ENCODE assay signal across 32 cellular contexts in the genomic region with DNA sequence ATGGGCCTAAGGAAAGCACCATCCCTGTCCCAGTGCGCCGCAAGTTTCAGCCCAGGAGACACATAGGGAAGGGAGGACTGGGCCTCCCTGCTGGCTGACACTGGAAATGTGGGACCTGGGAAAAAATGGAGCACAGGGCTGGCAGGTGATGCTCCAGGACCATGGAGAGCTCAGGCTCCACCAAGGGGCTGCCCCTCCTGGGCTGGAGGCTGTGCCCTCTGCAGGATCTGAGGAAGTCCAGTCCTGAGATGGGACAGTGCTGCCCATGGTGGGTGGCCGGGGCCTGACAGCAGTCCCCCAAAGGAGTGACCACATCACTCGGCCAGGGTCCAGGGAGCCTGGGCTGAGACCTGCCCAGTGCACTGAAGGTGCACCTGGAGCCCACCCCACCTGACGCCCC.
DNase-seq lines count a peak whose midpoint lies in the region; ATAC-seq and TF ChIP-seq lines count a peak whose summit lies in the region.
"Had no signal": no experiment of that assay in that cellular context is flagged by ENCODE, and none has a peak within 500 bp of the region (broad histone marks: within the 10 kb centered on the region; RNA-seq: fewer than 3 reads in every experiment).

No MANE protein-coding gene starts in this region.

- TF ChIP-seq CTCF in PC-9 (conservative IDR thresholded peaks at IDR 0.05): no peak

- H3K9me3 Mint-ChIP-seq in activated naive CD4-positive, alpha-beta T cell treated with anti-CD3 and anti-CD28 coated beads for 36 hours: no peaks in the 10 kb centered on the region
- H3K9me3 Mint-ChIP-seq: stimulated activated effector memory CD8-positive, alpha-beta T cell treated with anti-CD3 and anti-CD28 coated beads, Interleukin-12 subunit alpha, Interleukin-12 subunit beta, amount 100 ng/mL, for 72 hours; T-helper 1 cell treated with Interleukin-12 subunit alpha and Interleukin-12 subunit beta and Interleukin-4 antibody, amounts not matched to agents 30 μg/mL and 1 μg/mL, for 36 hours; type B pancreatic cell had no signal

- no peaks in the 10 kb centered on the region for H3K27me3 Mint-ChIP-seq in activated naive CD4-positive, alpha-beta T cell treated with anti-CD3 and anti-CD28 coated beads for 36 hours (ENCODE audit: low read depth)
- H3K27me3 Mint-ChIP-seq: brain, type B pancreatic cell had no signal

- H3K27ac Mint-ChIP-seq in activated naive CD4-positive, alpha-beta T cell treated with anti-CD3 and anti-CD28 coated beads for 36 hours: no peak overlapping the region
- H3K27ac Mint-ChIP-seq: brain; neural progenitor cell; stimulated activated effector memory CD8-positive, alpha-beta T cell treated with anti-CD3 and anti-CD28 coated beads, Interleukin-12 subunit alpha, Interleukin-12 subunit beta, amount 100 ng/mL, for 72 hours; T-helper 1 cell treated with Interleukin-12 subunit alpha and Interleukin-12 subunit beta and Interleukin-4 antibody, amounts not matched to agents 30 μg/mL and 1 μg/mL, for 36 hours; type B pancreatic cell had no signal

- no peak overlapping the region for H3K27ac ChIP-seq in PC-9
- H3K27ac ChIP-seq: adrenal gland, gastrocnemius medialis, neural progenitor cell, parathyroid adenoma, right atrium auricular region had no signal

- ATAC-seq in HG02852 (IDR thresholded peaks at IDR 0.05; ENCODE audit: unreplicated experiment): no peak
- ATAC-seq: gastrocnemius medialis; left lobe of liver; stimulated activated effector memory CD8-positive, alpha-beta T cell treated with anti-CD3 and anti-CD28 coated beads, Interleukin-12 subunit alpha, Interleukin-12 subunit beta, amount 100 ng/mL, for 72 hours had no signal

- no peak overlapping the region for H3K4me3 ChIP-seq in PC-9
- H3K4me3 ChIP-seq: adrenal gland, gastrocnemius medialis, neural progenitor cell, right atrium auricular region had no signal

- POLR2A ChIA-PET in PC-9 (lab: Charles Lee; ENCODE audit: unreplicated experiment): no interaction called here

- no peak overlapping the region for H3K4me3 Mint-ChIP-seq in activated naive CD4-positive, alpha-beta T cell treated with anti-CD3 and anti-CD28 coated beads for 36 hours
- H3K4me3 Mint-ChIP-seq: brain; neural progenitor cell; stimulated activated effector memory CD8-positive, alpha-beta T cell treated with anti-CD3 and anti-CD28 coated beads, Interleukin-12 subunit alpha, Interleukin-12 subunit beta, amount 100 ng/mL, for 72 hours; T-helper 1 cell treated with Interleukin-12 subunit alpha and Interleukin-12 subunit beta and Interleukin-4 antibody, amounts not matched to agents 30 μg/mL and 1 μg/mL, for 36 hours; type B pancreatic cell had no signal

- DNase-seq in activated naive CD4-positive, alpha-beta T cell treated with anti-CD3 and anti-CD28 coated beads for 36 hours: peak; percentile 31
- DNase-seq in activated naive CD4-positive, alpha-beta T cell (lab: John Stamatoyannopoulos, UW): no peak
- DNase-seq in HK-2 (ENCODE audit: unreplicated experiment) (peak; percentile 20), PC-9 (peak; percentile 7 to 49), left kidney (ENCODE audit: low read depth, low spot score) (peak; percentile 38), NCI-H524 treated with DMSO at 0.1 percent for 48 hours (lab: John Stamatoyannopoulos, UW) (no peak), GDM1 (lab: John Stamatoyannopoulos, UW) (no peak)
- DNase-seq: activated CD4-positive, CD25-positive, alpha-beta regulatory T cell treated with anti-CD3 and anti-CD28 coated beads, Interleukin-2, amount 50 U/mL, for 72 hours; activated naive CD4-positive, alpha-beta T cell treated with Interleukin-2 at 50 U/mL for 16 hours; activated T-cell treated with anti-CD3 and anti-CD28 coated beads, Interleukin-2, amount 50 U/mL, for 48 hours; adrenal gland; BE2C; cerebellar nuclear complex; DMS79; gastrocnemius medialis; KG1; mesendoderm; MV-4-11; NCI-H1694; NCI-H2171; NCI-H524; RPMI8226; stimulated activated CD4-positive, alpha-beta T cell treated with anti-CD3 and anti-CD28 coated beads, Interleukin-4, amount 100 ng/mL, for 24 hours had no signal

- no peaks in the 10 kb centered on the region for H3K9me3 ChIP-seq in PC-9 (ENCODE audit: insufficient read depth, low read depth)
- H3K9me3 ChIP-seq: adrenal gland, BE2C, gastrocnemius medialis, right atrium auricular region had no signal

- H3K27me3 ChIP-seq in PC-9 (ENCODE audit: insufficient read depth, low read depth): peaks cover 24% of the 10 kb centered on the region
- H3K27me3 ChIP-seq: adrenal gland, BE2C, gastrocnemius medialis, neural progenitor cell, right atrium auricular region had no signal

- H3K4me2 ChIP-seq in PC-9: no peak overlapping the region
- H3K4me2 ChIP-seq: neural progenitor cell had no signal

- BruUV-seq in PC-9 (replicated peaks; lab: Mats Ljungman, UMichigan): no TSS peak

- no peaks in the 10 kb centered on the region for H4K20me1 ChIP-seq in PC-9 (ENCODE audit: insufficient read depth)

- no peaks in the 10 kb centered on the region for H3K79me2 ChIP-seq in PC-9 (ENCODE audit: low read depth)
- H3K79me2 ChIP-seq: parathyroid adenoma had no signal

- CTCF ChIA-PET in activated naive CD4-positive, alpha-beta T cell treated with anti-CD3 and anti-CD28 coated beads for 36 hours (lab: Charles Lee): no interaction called here
- CTCF ChIA-PET in PC-9 (lab: Charles Lee): no interaction called here

- no peaks in the 10 kb centered on the region for H3K36me3 ChIP-seq in PC-9 (ENCODE audit: low read depth)
- H3K36me3 ChIP-seq: adrenal gland, BE2C, gastrocnemius medialis, neural progenitor cell, right atrium auricular region had no signal

- no peaks in the 10 kb centered on the region for H3K9me2 ChIP-seq in PC-9 (ENCODE audit: insufficient read depth)

- H3K4me1 Mint-ChIP-seq in activated naive CD4-positive, alpha-beta T cell treated with anti-CD3 and anti-CD28 coated beads for 36 hours (ENCODE audit: low read depth): peaks cover 11% of the 10 kb centered on the region
- H3K4me1 Mint-ChIP-seq: brain; neural progenitor cell; stimulated activated effector memory CD8-positive, alpha-beta T cell treated with anti-CD3 and anti-CD28 coated beads, Interleukin-12 subunit alpha, Interleukin-12 subunit beta, amount 100 ng/mL, for 72 hours had no signal

- no peaks in the 10 kb centered on the region for H3K36me3 Mint-ChIP-seq in activated naive CD4-positive, alpha-beta T cell treated with anti-CD3 and anti-CD28 coated beads for 36 hours (ENCODE audit: low read depth)
- H3K36me3 Mint-ChIP-seq: brain; stimulated activated effector memory CD8-positive, alpha-beta T cell treated with anti-CD3 and anti-CD28 coated beads, Interleukin-12 subunit alpha, Interleukin-12 subunit beta, amount 100 ng/mL, for 72 hours; type B pancreatic cell had no signal

- H3F3A ChIP-seq in PC-9 (ENCODE audit: insufficient read depth, low read depth): no peaks in the 10 kb centered on the region

- no peaks in the 10 kb centered on the region for H3K4me1 ChIP-seq in PC-9 (replicated peaks; ENCODE audit: insufficient read depth)
- H3K4me1 ChIP-seq: adrenal gland, BE2C, gastrocnemius medialis, neural progenitor cell, parathyroid adenoma, right atrium auricular region had no signal

- intact Hi-C loops in activated naive CD4-positive, alpha-beta T cell treated with anti-CD3 and anti-CD28 coated beads for 36 hours (cut with micrococcal nuclease): no loop called here
- intact Hi-C loops in PC-9 (cut with micrococcal nuclease; ENCODE audit: unreplicated experiment): no loop called here

- H2AFZ ChIP-seq in PC-9: no peak overlapping the region
- H2AFZ ChIP-seq: neural progenitor cell, parathyroid adenoma had no signal

Comparison
In these comparisons a context has a peak if more than half of its experiments do, and no peak if none do; other contexts are left out.
1. DNase-seq: peak in activated naive CD4-positive, alpha-beta T cell treated with anti-CD3 and anti-CD28 coated beads for 36 hours (single experiment), HK-2 (single experiment), PC-9 (2 of 2) and left kidney (single experiment); none in activated naive CD4-positive, alpha-beta T cell (0 of 4), NCI-H524 treated with DMSO at 0.1 percent for 48 hours (single experiment) and GDM1 (single experiment).